ENCODE assay signal across 19 cellular contexts in genomic region chr5:13316191-13316590, GRCh38.
DNase-seq lines count a peak whose midpoint lies in the region; ATAC-seq, FAIRE-seq and TF ChIP-seq lines count a peak whose summit lies in the region.
"Had no signal": no experiment of that assay in that cellular context is flagged by ENCODE, and none has a peak within 500 bp of the region (broad histone marks: within the 10 kb centered on the region; RNA-seq: fewer than 3 reads in every experiment).

No MANE protein-coding gene starts in this region.

- no peaks in the 10 kb centered on the region for H3K9me2 ChIP-seq in MM.1S (replicated peaks; ENCODE audit: insufficient read depth, low read length)

- H3K36me3 ChIP-seq in astrocyte (ENCODE audit: insufficient read depth, low read length) (no peaks in the 10 kb centered on the region), MM.1S (replicated peaks; ENCODE audit: insufficient read depth, low read length) (no peaks in the 10 kb centered on the region)
- H3K36me3 ChIP-seq: BLaER1 treated with 17β-estradiol and CSF1 and Interleukin-3, amounts not matched to agents 10 nM and 100 nM; MG63; SJCRH30 had no signal

- H3K4me1 Mint-ChIP-seq in astrocyte (ENCODE audit: low read depth, unreplicated experiment), result no peaks in the 10 kb centered on the region
- peaks cover 3% of the 10 kb centered on the region for H3K4me1 Mint-ChIP-seq in progenitor cell of endocrine pancreas (ENCODE audit: low read depth)
- no peaks in the 10 kb centered on the region for H3K4me1 Mint-ChIP-seq in activated naive CD4-positive, alpha-beta T cell treated with anti-CD3 and anti-CD28 coated beads, Interleukin-2, amount 10 ng/mL, durations not matched to agents 7 days and 5 days
- H3K4me1 Mint-ChIP-seq: CD8-positive, alpha-beta memory T cell had no signal

- H3K9me3 ChIP-seq in astrocyte (ENCODE audit: insufficient read depth, low read depth, low read length) (no peaks in the 10 kb centered on the region), MM.1S (replicated peaks; ENCODE audit: insufficient read depth, low read length) (no peaks in the 10 kb centered on the region)
- H3K9me3 ChIP-seq: A549, MG63, SJCRH30 had no signal

- CTCF ChIA-PET in activated naive CD4-positive, alpha-beta T cell treated with anti-CD3 and anti-CD28 coated beads, Interleukin-2, amount 10 ng/mL, durations not matched to agents 7 days and 5 days (lab: Charles Lee), result no interaction called here

- no peak overlapping the region for H2AFZ ChIP-seq in astrocyte (ENCODE audit: low read depth, low read length)
- no peak overlapping the region for H2AFZ ChIP-seq in MM.1S (ENCODE audit: low read length)

- H3K4me2 ChIP-seq in astrocyte (ENCODE audit: low read length) (no peak overlapping the region), MM.1S (ENCODE audit: low read depth, low read length) (no peak overlapping the region)
- H3K4me2 ChIP-seq: A549; BLaER1 treated with 17β-estradiol and CSF1 and Interleukin-3, amounts not matched to agents 10 nM and 100 nM had no signal

- no peak for ATAC-seq in GM21619 (IDR thresholded peaks at IDR 0.05; ENCODE audit: unreplicated experiment)
- ATAC-seq: A549, HepG2, PC-3 had no signal

- H3K9me3 Mint-ChIP-seq in astrocyte (ENCODE audit: unreplicated experiment) (no peaks in the 10 kb centered on the region), progenitor cell of endocrine pancreas (ENCODE audit: low read depth) (peaks cover 20% of the 10 kb centered on the region)
- H3K9me3 Mint-ChIP-seq in activated naive CD4-positive, alpha-beta T cell treated with anti-CD3 and anti-CD28 coated beads, Interleukin-2, amount 10 ng/mL, durations not matched to agents 7 days and 5 days, result peaks cover 6% of the 10 kb centered on the region

- H3K27me3 ChIP-seq in astrocyte (ENCODE audit: insufficient read depth, low read length), result no peaks in the 10 kb centered on the region
- no peaks in the 10 kb centered on the region for H3K27me3 ChIP-seq in MM.1S (replicated peaks; ENCODE audit: insufficient read depth, low read length)
- H3K27me3 ChIP-seq: BLaER1 treated with 17β-estradiol and CSF1 and Interleukin-3, amounts not matched to agents 10 nM and 100 nM; MG63; SJCRH30 had no signal

- no peak overlapping the region for H3K27ac Mint-ChIP-seq in astrocyte (ENCODE audit: unreplicated experiment)
- peak overlapping the region; percentile 8 for H3K27ac Mint-ChIP-seq in progenitor cell of endocrine pancreas
- no peak overlapping the region for H3K27ac Mint-ChIP-seq in activated naive CD4-positive, alpha-beta T cell treated with anti-CD3 and anti-CD28 coated beads, Interleukin-2, amount 10 ng/mL, durations not matched to agents 7 days and 5 days
- H3K27ac Mint-ChIP-seq: CD8-positive, alpha-beta memory T cell; HFFc6 had no signal

- TF ChIP-seq CTCF in astrocyte (IDR thresholded peaks at IDR 0.05; ENCODE audit: insufficient read depth, low read depth, low read length), result no peak
- no peak for TF ChIP-seq CTCF in progenitor cell of endocrine pancreas (IDR thresholded peaks at IDR 0.05; ENCODE audit: unreplicated experiment)
- TF ChIP-seq CTCF in MM.1S (IDR thresholded peaks at IDR 0.05; ENCODE audit: low read length), result no peak

- peak; percentile 5 for DNase-seq in NCI-H69 (lab: John Stamatoyannopoulos, UW)
- peak; percentile 54 for DNase-seq in astrocyte (ENCODE audit: low read depth)
- DNase-seq in iris pigment epithelial cell (ENCODE audit: low read depth), result peak; percentile 12
- DNase-seq in progenitor cell of endocrine pancreas (ENCODE audit: low spot score, unreplicated experiment), result no peak
- no peak for DNase-seq in NCI-H345 (lab: John Stamatoyannopoulos, UW)
- no peak for DNase-seq in MM.1S
- no peak for DNase-seq in activated naive CD4-positive, alpha-beta T cell treated with anti-CD3 and anti-CD28 coated beads, Interleukin-2, amount 10 ng/mL, durations not matched to agents 7 days and 5 days
- DNase-seq: CD8-positive, alpha-beta memory T cell; HFFc6; MG63; NCI-H1092 treated with DMSO at 0.1 percent for 48 hours; NCI-H446; PC-3; SJCRH30 had no signal

- H3K4me3 Mint-ChIP-seq in astrocyte (ENCODE audit: unreplicated experiment) (no peak overlapping the region), progenitor cell of endocrine pancreas (ENCODE audit: low read depth) (no peak overlapping the region)
- no peak overlapping the region for H3K4me3 Mint-ChIP-seq in activated naive CD4-positive, alpha-beta T cell treated with anti-CD3 and anti-CD28 coated beads, Interleukin-2, amount 10 ng/mL, durations not matched to agents 7 days and 5 days
- H3K4me3 Mint-ChIP-seq: CD8-positive, alpha-beta memory T cell; HFFc6 had no signal

- H3K9ac ChIP-seq in astrocyte (ENCODE audit: low read length) (no peak overlapping the region), MM.1S (ENCODE audit: low read length) (no peak overlapping the region)
- H3K9ac ChIP-seq: BLaER1 treated with 17β-estradiol and CSF1 and Interleukin-3, amounts not matched to agents 10 nM and 100 nM had no signal

- H3K4me3 ChIP-seq in astrocyte (ENCODE audit: insufficient read depth, low read depth, low read length) (no peak overlapping the region), MM.1S (ENCODE audit: low read length) (no peak overlapping the region)
- H3K4me3 ChIP-seq: A549; BLaER1 treated with 17β-estradiol and CSF1 and Interleukin-3, amounts not matched to agents 10 nM and 100 nM; MG63; SJCRH30 had no signal

- FAIRE-seq in astrocyte (lab: Jason Lieb, UNC), result no peak
- FAIRE-seq: A549, H54, HepG2 had no signal

- H3K4me1 ChIP-seq in astrocyte (ENCODE audit: insufficient read depth, low read length), result no peaks in the 10 kb centered on the region
- no peaks in the 10 kb centered on the region for H3K4me1 ChIP-seq in MM.1S (ENCODE audit: low read length)
- H3K4me1 ChIP-seq: A549; BLaER1 treated with 17β-estradiol and CSF1 and Interleukin-3, amounts not matched to agents 10 nM and 100 nM; SJCRH30 had no signal

- H3K36me3 Mint-ChIP-seq in astrocyte (ENCODE audit: low read depth, unreplicated experiment), result peaks cover 3% of the 10 kb centered on the region
- peaks cover 3% of the 10 kb centered on the region for H3K36me3 Mint-ChIP-seq in progenitor cell of endocrine pancreas (ENCODE audit: insufficient read depth)
- H3K36me3 Mint-ChIP-seq in activated naive CD4-positive, alpha-beta T cell treated with anti-CD3 and anti-CD28 coated beads, Interleukin-2, amount 10 ng/mL, durations not matched to agents 7 days and 5 days, result no peaks in the 10 kb centered on the region
- H3K36me3 Mint-ChIP-seq: CD8-positive, alpha-beta memory T cell had no signal

- H3K27ac ChIP-seq in astrocyte (ENCODE audit: low read depth, low read length), result no peak overlapping the region
- H3K27ac ChIP-seq in MM.1S (ENCODE audit: low read length), result no peak overlapping the region
- H3K27ac ChIP-seq: A549; BLaER1 treated with 17β-estradiol and CSF1 and Interleukin-3, amounts not matched to agents 10 nM and 100 nM; SJCRH30 had no signal

- H4K20me1 ChIP-seq in astrocyte (ENCODE audit: insufficient read depth, low read length) (no peaks in the 10 kb centered on the region), MM.1S (ENCODE audit: insufficient read depth, low read length) (no peaks in the 10 kb centered on the region)
- H4K20me1 ChIP-seq: BLaER1 treated with 17β-estradiol and CSF1 and Interleukin-3, amounts not matched to agents 10 nM and 100 nM had no signal

- H3K79me2 ChIP-seq in astrocyte (ENCODE audit: insufficient read depth, low read length) (no peaks in the 10 kb centered on the region), MM.1S (ENCODE audit: low read length) (no peaks in the 10 kb centered on the region)

- no peaks in the 10 kb centered on the region for H3K27me3 Mint-ChIP-seq in astrocyte (ENCODE audit: low read depth, unreplicated experiment)
- H3K27me3 Mint-ChIP-seq in progenitor cell of endocrine pancreas, result no peaks in the 10 kb centered on the region
- H3K27me3 Mint-ChIP-seq in activated naive CD4-positive, alpha-beta T cell treated with anti-CD3 and anti-CD28 coated beads, Interleukin-2, amount 10 ng/mL, durations not matched to agents 7 days and 5 days, result no peaks in the 10 kb centered on the region
- H3K27me3 Mint-ChIP-seq: CD8-positive, alpha-beta memory T cell had no signal

- no peaks in the 10 kb centered on the region for H3F3A ChIP-seq in MM.1S (ENCODE audit: insufficient read depth, low read length)

Comparison
In these comparisons a context has a peak if more than half of its experiments do, and no peak if none do; other contexts are left out.
1. DNase-seq: peak in NCI-H69 (single experiment), astrocyte (single experiment) and iris pigment epithelial cell (single experiment); none in progenitor cell of endocrine pancreas (single experiment), NCI-H345 (single experiment), MM.1S (single experiment) and activated naive CD4-positive, alpha-beta T cell treated with anti-CD3 and anti-CD28 coated beads, Interleukin-2, amount 10 ng/mL, durations not matched to agents 7 days and 5 days (single experiment).